In genomic region chr19:58379276-58379675, GRCh38 we compare ENCODE assay signal across 13 cellular contexts. TPM values are rescaled to one million over a fixed set of nuclear protein-coding genes. Genes with fewer than 3 reads are reported as not detected.
DNase-seq lines count a peak whose midpoint lies in the region; ATAC-seq and TF ChIP-seq lines count a peak whose summit lies in the region.
"Had no signal": no experiment of that assay in that cellular context is flagged by ENCODE, and none has a peak within 500 bp of the region (broad histone marks: within the 10 kb centered on the region; RNA-seq: fewer than 3 reads in every experiment).

No MANE protein-coding gene starts in this region.

- H3K27me3 Mint-ChIP-seq in Caco-2 (ENCODE audit: insufficient read depth, unreplicated experiment): no peaks in the 10 kb centered on the region
- no peaks in the 10 kb centered on the region for H3K27me3 Mint-ChIP-seq in neural crest cell (ENCODE audit: low read depth)

- peak overlapping the region; percentile 87 for H3K4me3 Mint-ChIP-seq in Caco-2 (ENCODE audit: unreplicated experiment)
- peak overlapping the region; percentile 89 for H3K4me3 Mint-ChIP-seq in neural crest cell

- no peaks in the 10 kb centered on the region for H4K20me1 ChIP-seq in Karpas-422 (ENCODE audit: insufficient read depth, low read depth, low read length)
- no peaks in the 10 kb centered on the region for H4K20me1 ChIP-seq in mammary epithelial cell (ENCODE audit: insufficient read depth, low read length)

- H3K4me1 Mint-ChIP-seq in Caco-2 (ENCODE audit: low read depth, unreplicated experiment) (peaks cover 5% of the 10 kb centered on the region), neural crest cell (peaks cover 15% of the 10 kb centered on the region)

- H3K27me3 ChIP-seq in Caco-2 (replicated peaks; ENCODE audit: control insufficient read depth, insufficient read depth, low read length): no peaks in the 10 kb centered on the region
- no peaks in the 10 kb centered on the region for H3K27me3 ChIP-seq in Karpas-422 (ENCODE audit: low read length)
- H3K27me3 ChIP-seq in mammary epithelial cell (ENCODE audit: insufficient read depth, low read length): no peaks in the 10 kb centered on the region
- H3K27me3 ChIP-seq: tibial nerve had no signal

- peaks cover 10% of the 10 kb centered on the region for H3K4me1 ChIP-seq in Caco-2
- H3K4me1 ChIP-seq in Karpas-422 (ENCODE audit: low read length): peaks cover 32% of the 10 kb centered on the region
- peaks cover 19% of the 10 kb centered on the region for H3K4me1 ChIP-seq in mammary epithelial cell (ENCODE audit: insufficient read depth, low read length)

- H3K36me3 Mint-ChIP-seq in Caco-2 (ENCODE audit: insufficient read depth, unreplicated experiment) (peaks cover 14% of the 10 kb centered on the region), neural crest cell (ENCODE audit: low read depth) (no peaks in the 10 kb centered on the region)

- H3K9me3 ChIP-seq in Caco-2 (no peaks in the 10 kb centered on the region), Karpas-422 (ENCODE audit: low read length) (no peaks in the 10 kb centered on the region), mammary epithelial cell (replicated peaks; ENCODE audit: insufficient read depth, low read length) (no peaks in the 10 kb centered on the region)
- H3K9me3 ChIP-seq: tibial nerve had no signal

- H2AFZ ChIP-seq in Karpas-422 (ENCODE audit: low read length): no peak overlapping the region; the same call in 1 of the 2 replicates
- H2AFZ ChIP-seq in mammary epithelial cell (ENCODE audit: low read depth, low read length): no peak overlapping the region

- DNase-seq in Caco-2 (no peak), Karpas-422 (no peak), mammary epithelial cell (no peak), neural crest cell (ENCODE audit: low read depth, low spot score) (no peak), EL (no peak)
- DNase-seq: KBM-7, kidney, NCI-H226, SIG-M5 had no signal

- H3K9me3 Mint-ChIP-seq in Caco-2 (ENCODE audit: unreplicated experiment) (no peaks in the 10 kb centered on the region), neural crest cell (no peaks in the 10 kb centered on the region)

- peak overlapping the region; percentile 77 for H3K9ac ChIP-seq in Karpas-422 (ENCODE audit: low read length)
- H3K9ac ChIP-seq in mammary epithelial cell (ENCODE audit: insufficient read depth, low read length): no peak overlapping the region

- dilution Hi-C loops in mammary epithelial cell (cut with HindIII; ENCODE audit: low sequenced_read_pairs): no loop called here

- CTCF ChIA-PET in Caco-2 (lab: Charles Lee) (interaction anchor here (1.1 kb wide), 1 partner anchor 17 kb away, joined by 3 read pairs; the partner anchor contains the start of gene ZNF497), mammary epithelial cell (lab: Charles Lee; ENCODE audit: low non-redundant PET) (no interaction called here)

- in situ Hi-C loops in mammary epithelial cell (cut with MboI; ENCODE audit: low sequenced_read_pairs in 2 of 2): no loop called here

- H3K36me3 ChIP-seq in Caco-2 (ENCODE audit: control insufficient read depth, insufficient read depth, low read length) (no peaks in the 10 kb centered on the region; the same call in 1 of the 2 replicates), Karpas-422 (ENCODE audit: insufficient read depth, low read length) (no peaks in the 10 kb centered on the region), mammary epithelial cell (ENCODE audit: insufficient read depth, low read length) (no peaks in the 10 kb centered on the region)
- H3K36me3 ChIP-seq: tibial nerve had no signal

- H3K79me2 ChIP-seq in Karpas-422 (ENCODE audit: low read length) (peaks cover 34% of the 10 kb centered on the region), mammary epithelial cell (ENCODE audit: insufficient read depth, low read length) (peaks cover 33% of the 10 kb centered on the region)

- no peaks in the 10 kb centered on the region for H3K9me2 ChIP-seq in Karpas-422 (replicated peaks; ENCODE audit: insufficient read depth, low read length)

- H3K4me3 ChIP-seq in Caco-2 (ENCODE audit: low read depth, low read length) (peak overlapping the region; percentile 68; the same call in 1 of the 2 replicates), Karpas-422 (ENCODE audit: low read length) (peak overlapping the region; percentile 79), mammary epithelial cell (replicated peaks in 1 of 3; ENCODE audit: insufficient read depth in 1 of 3, low read depth in 2 of 3, low read length in 3 of 3) (no peak overlapping the region)

- ATAC-seq in GM18909 (IDR thresholded peaks at IDR 0.05; ENCODE audit: poor library complexity, unreplicated experiment) (no peak), GM18858 (IDR thresholded peaks at IDR 0.05; ENCODE audit: unreplicated experiment) (no peak)

- no TSS peak for BruUV-seq in Caco-2 (replicated peaks; lab: Mats Ljungman, UMichigan)
- BruUV-seq in mammary epithelial cell (replicated peaks; lab: Mats Ljungman, UMichigan): no TSS peak

- WGBS in mammary epithelial cell (ENCODE audit: low coverage, missing lambda C conversion rate): 78% methylated on average over 6 of the region's 6 CpGs

- H3K4me2 ChIP-seq in Karpas-422 (ENCODE audit: low read depth, low read length, poor library complexity, severe bottlenecking) (peak overlapping the region; percentile 90), mammary epithelial cell (ENCODE audit: insufficient read depth, low read depth, low read length) (peak overlapping the region; percentile 96)

- TF ChIP-seq CTCF in Caco-2 (IDR thresholded peaks at IDR 0.05; ENCODE audit: insufficient read depth in 1 of 2, low read depth in 1 of 2, low read length in 1 of 2, severe bottlenecking in 1 of 2, unreplicated experiment in 1 of 2) (no peak), mammary epithelial cell (conservative IDR thresholded peaks at IDR 0.05 in 1 of 2, IDR thresholded peaks at IDR 0.05 in 1 of 2; ENCODE audit: extremely low read depth in 1 of 2, insufficient read depth in 1 of 2, low read depth in 1 of 2, low read length in 2 of 2) (no peak), neural crest cell (conservative IDR thresholded peaks at IDR 0.05) (no peak)

- intact Hi-C loops in Caco-2 (cut with micrococcal nuclease; ENCODE audit: unreplicated experiment): no loop called here
- intact Hi-C loops in mammary epithelial cell (cut with micrococcal nuclease): no loop called here

- H3K27ac Mint-ChIP-seq in Caco-2 (ENCODE audit: unreplicated experiment) (no peak overlapping the region), neural crest cell (ENCODE audit: unreplicated experiment) (no peak overlapping the region)

- H3K27ac ChIP-seq in Karpas-422 (ENCODE audit: low read length) (no peak overlapping the region), mammary epithelial cell (ENCODE audit: insufficient read depth, low read depth, low read length) (no peak overlapping the region)

- POLR2A ChIA-PET in Caco-2 (lab: Charles Lee): interaction anchor here (1.1 kb wide), 1 partner anchor 29 kb away, joined by 3 read pairs; the partner anchor contains the start of gene ZNF584

RNA-seq across cellular contexts. Expression of gene ZNF837, which starts 1.6 kb away (rescaled TPM):
- total RNA-seq in Caco-2 (2022) (2.2 and 2.3 TPM in 2 replicates), mammary epithelial cell (1 to 10 TPM; 2.6 to 4.2 TPM), neural crest cell (4.5 and 5.0 TPM in 2 replicates)
- 0.75 and 2.4 TPM in 2 replicates for total RNA-seq in Karpas-422 (2014; rRNA removed; shearing (Covaris generic); ENCODE audit: low replicate concordance)
- polyA plus RNA-seq in mammary epithelial cell: 0.66 TPM
- not detected for polyA minus RNA-seq in mammary epithelial cell

RNA-seq across cellular contexts. Expression of gene RPS5, which starts 7.8 kb away (rescaled TPM):
- total RNA-seq in Caco-2 (2022) (1,436 and 1,611 TPM in 2 replicates), mammary epithelial cell (1,000 to 10,000 TPM in 1 of 2 donors, 100 to 1,000 TPM in 1; 916 to 1,060 TPM), neural crest cell (1,209 and 1,215 TPM in 2 replicates)
- total RNA-seq in Karpas-422 (2014; rRNA removed; shearing (Covaris generic); ENCODE audit: low replicate concordance): 6,081 and 7,190 TPM in 2 replicates
- polyA plus RNA-seq in mammary epithelial cell: 2,328 TPM
- polyA minus RNA-seq in mammary epithelial cell: 1,005 TPM

RNA-seq across cellular contexts. Expression of gene RNF225, which starts 16.2 kb away (rescaled TPM):
- total RNA-seq in Caco-2 (2022) (0.73 and 1.3 TPM in 2 replicates), mammary epithelial cell (under 1 TPM; 0.42 to 0.50 TPM), neural crest cell (1.5 and 1.6 TPM in 2 replicates)
- total RNA-seq in Karpas-422 (2014; rRNA removed; shearing (Covaris generic); ENCODE audit: low replicate concordance): 0.90 and 0.97 TPM in 2 replicates
- polyA plus RNA-seq in mammary epithelial cell: not detected
- polyA minus RNA-seq in mammary epithelial cell: not detected
- total RNA-seq: pulmonary artery endothelial cell, tibial nerve had no signal

RNA-seq across cellular contexts. Expression of gene ZNF497, which starts 16.7 kb away (rescaled TPM):
- total RNA-seq in Caco-2 (2022) (1.6 and 1.7 TPM in 2 replicates), mammary epithelial cell (1 to 10 TPM in 1 of 2 donors, under 1 TPM in 1; 0.83 to 1.1 TPM), neural crest cell (8.4 and 9.1 TPM in 2 replicates)
- 1.1 and 3.0 TPM in 2 replicates for total RNA-seq in Karpas-422 (2014; rRNA removed; shearing (Covaris generic); ENCODE audit: low replicate concordance)
- 0.35 TPM for polyA plus RNA-seq in mammary epithelial cell
- polyA minus RNA-seq in mammary epithelial cell: not detected

RNA-seq across cellular contexts. Expression of gene A1BG, which starts 26.0 kb away (rescaled TPM):
- total RNA-seq in Caco-2 (2022): 1.6 and 2.8 TPM in 2 replicates
- total RNA-seq in Karpas-422 (2014; rRNA removed; shearing (Covaris generic); ENCODE audit: low replicate concordance): 52.9 and 85.4 TPM in 2 replicates
- total RNA-seq in mammary epithelial cell: 1 to 10 TPM; 2.0 to 9.6 TPM
- polyA plus RNA-seq in mammary epithelial cell: 7.5 TPM
- not detected for polyA minus RNA-seq in mammary epithelial cell
- 17.6 and 17.8 TPM in 2 replicates for total RNA-seq in neural crest cell

Comparison
In these comparisons a context has a peak if more than half of its experiments do, and no peak if none do; other contexts are left out.
1. H3K4me3 ChIP-seq: peak in Caco-2 (single experiment) and Karpas-422 (single experiment); none in mammary epithelial cell (0 of 3).